ENCODE assay signal across 4 cellular contexts in genomic region chr18:50073319-50073718, GRCh38.
"Had no signal": no experiment of that assay in that cellular context is flagged by ENCODE, and none has a peak within 500 bp of the region (broad histone marks: within the 10 kb centered on the region; RNA-seq: fewer than 3 reads in every experiment).

No MANE protein-coding gene starts in this region.

- H3K27ac ChIP-seq: HL-60 had no signal

- H3K4me3 ChIP-seq: K562 had no signal

- DNase-seq: IMR-90, KBM-7 had no signal
